8 cellular contexts compared by ENCODE assay signal in genomic region chr15:24955549-24955929, GRCh38. TPM values are rescaled to one million over a fixed set of nuclear protein-coding genes. Genes with fewer than 3 reads are reported as not detected.
A peak's percentile ranks its signal among the peaks of the same experiment; 100 is the strongest.
DNase-seq lines count a peak whose midpoint lies in the region; ATAC-seq and TF ChIP-seq lines count a peak whose summit lies in the region.

No MANE protein-coding gene starts in this region.

- no peaks in the 10 kb centered on the region for H3K27me3 ChIP-seq in CD4-positive, alpha-beta memory T cell (ENCODE audit: insufficient read depth, low read length)
- no peaks in the 10 kb centered on the region for H3K27me3 ChIP-seq in SU-DHL-6 (ENCODE audit: low read length)

- peaks cover 13 to 32% of the 10 kb centered on the region in 2 donors for H3K36me3 Mint-ChIP-seq in CD4-positive, alpha-beta memory T cell
- H3K36me3 Mint-ChIP-seq in brain: peaks cover 38% of the 10 kb centered on the region
- peaks cover 11% of the 10 kb centered on the region for H3K36me3 Mint-ChIP-seq in stimulated activated naive CD8-positive, alpha-beta T cell treated with anti-CD3 and anti-CD28 coated beads, Interleukin-15, Interleukin-2, amounts not matched to agents 100 ng/mL and 50 ng/mL, for 24 hours (ENCODE audit: low read depth)

- H3K4me2 ChIP-seq in SU-DHL-6 (ENCODE audit: low read depth, low read length, poor library complexity, severe bottlenecking): peak overlapping the region; percentile 56

- peak overlapping the region; percentile 92 to 98 (median 96) for H3K4me3 Mint-ChIP-seq in CD4-positive, alpha-beta memory T cell
- H3K4me3 Mint-ChIP-seq in brain: peak overlapping the region; percentile 88 to 96 (median 94)
- peak overlapping the region; percentile 93 for H3K4me3 Mint-ChIP-seq in stimulated activated naive CD8-positive, alpha-beta T cell treated with anti-CD3 and anti-CD28 coated beads, Interleukin-15, Interleukin-2, amounts not matched to agents 100 ng/mL and 50 ng/mL, for 24 hours

- H3K27me3 Mint-ChIP-seq in CD4-positive, alpha-beta memory T cell: peaks cover 0 to 2% of the 10 kb centered on the region in 2 donors
- H3K27me3 Mint-ChIP-seq in brain: peaks cover 11% of the 10 kb centered on the region
- H3K27me3 Mint-ChIP-seq in stimulated activated naive CD8-positive, alpha-beta T cell treated with anti-CD3 and anti-CD28 coated beads, Interleukin-15, Interleukin-2, amounts not matched to agents 100 ng/mL and 50 ng/mL, for 24 hours: no peaks in the 10 kb centered on the region

- H3K27ac ChIP-seq in CD4-positive, alpha-beta memory T cell (ENCODE audit: low read depth, low read length): peak overlapping the region; percentile 87
- H3K27ac ChIP-seq in SU-DHL-6 (ENCODE audit: low read depth, low read length): peak overlapping the region; percentile 75

- TF ChIP-seq CTCF in SU-DHL-6 (IDR thresholded peaks at IDR 0.05; ENCODE audit: insufficient read depth, low read length, poor library complexity, severe bottlenecking) (no peak), brain (conservative IDR thresholded peaks at IDR 0.05) (no peak)

- no peaks in the 10 kb centered on the region for H3F3A ChIP-seq in SU-DHL-6 (ENCODE audit: insufficient read depth)

- peak overlapping the region; percentile 63 for H3K9ac ChIP-seq in SU-DHL-6 (ENCODE audit: low read length)

- H3K9me3 ChIP-seq in CD4-positive, alpha-beta memory T cell (ENCODE audit: control insufficient read depth in 1 of 2, low read length in 2 of 2): no peaks in the 10 kb centered on the region
- no peaks in the 10 kb centered on the region for H3K9me3 ChIP-seq in SU-DHL-6 (ENCODE audit: insufficient read depth, low read length)

- H3K4me1 ChIP-seq in CD4-positive, alpha-beta memory T cell (ENCODE audit: insufficient read depth, low read length): peaks cover 23% of the 10 kb centered on the region

- H3K27ac Mint-ChIP-seq in CD4-positive, alpha-beta memory T cell: peak overlapping the region; percentile 94 to 98 (median 97)
- H3K27ac Mint-ChIP-seq in brain: peak overlapping the region; percentile 98 to 100 (median 99)
- H3K27ac Mint-ChIP-seq in stimulated activated naive CD8-positive, alpha-beta T cell treated with anti-CD3 and anti-CD28 coated beads, Interleukin-15, Interleukin-2, amounts not matched to agents 100 ng/mL and 50 ng/mL, for 24 hours: peak overlapping the region; percentile 95

- intact Hi-C loops in CD4-positive, alpha-beta memory T cell (cut with micrococcal nuclease): loop anchor here (10.0 kb wide), 1 partner anchor 909 kb away; the partner anchor contains the start of gene ATP10A

- DNase-seq in CD4-positive, alpha-beta memory T cell: peak in 2 of 5 donors; percentile 36 to 38
- peak; percentile 46 for DNase-seq in left lobe of liver (ENCODE audit: low spot score)
- no peak for DNase-seq in central memory CD4-positive, alpha-beta T cell
- no peak for DNase-seq in NCI-H524 (lab: John Stamatoyannopoulos, UW)
- no peak for DNase-seq in SW480 (ENCODE audit: low spot score)

- H3K9me2 ChIP-seq in SU-DHL-6 (replicated peaks; ENCODE audit: insufficient read depth, low read length): no peaks in the 10 kb centered on the region

- ATAC-seq in left lobe of liver: peak; percentile 31

- peaks cover 0 to 28% (median 11%) of the 10 kb centered on the region in 8 donors for H3K9me3 Mint-ChIP-seq in CD4-positive, alpha-beta memory T cell
- H3K9me3 Mint-ChIP-seq in brain: peaks cover 6 to 50% (median 18%) of the 10 kb centered on the region in 5 experiments
- peaks cover 5% of the 10 kb centered on the region for H3K9me3 Mint-ChIP-seq in stimulated activated naive CD8-positive, alpha-beta T cell treated with anti-CD3 and anti-CD28 coated beads, Interleukin-15, Interleukin-2, amounts not matched to agents 100 ng/mL and 50 ng/mL, for 24 hours

- no peaks in the 10 kb centered on the region for H3K36me3 ChIP-seq in CD4-positive, alpha-beta memory T cell (ENCODE audit: insufficient read depth, low read length)
- peaks cover 3% of the 10 kb centered on the region; the same call in 1 of the 2 replicates for H3K36me3 ChIP-seq in SU-DHL-6 (ENCODE audit: low read length)

- peaks cover 5 to 37% (median 20%) of the 10 kb centered on the region in 4 donors for H3K4me1 Mint-ChIP-seq in CD4-positive, alpha-beta memory T cell
- H3K4me1 Mint-ChIP-seq in brain: peaks cover 40% of the 10 kb centered on the region
- peaks cover 20% of the 10 kb centered on the region for H3K4me1 Mint-ChIP-seq in stimulated activated naive CD8-positive, alpha-beta T cell treated with anti-CD3 and anti-CD28 coated beads, Interleukin-15, Interleukin-2, amounts not matched to agents 100 ng/mL and 50 ng/mL, for 24 hours (ENCODE audit: low read depth)

- POLR2A ChIA-PET in CD4-positive, alpha-beta memory T cell (lab: Charles Lee; ENCODE audit: partially characterized antibody): interaction anchor here (1.0 to 1.4 kb wide), 3 partner anchors 27 to 483 kb away, joined by 3 to 8 read pairs (median 3); partner anchors contain the start of gene UBE3A

- peak overlapping the region; percentile 85 for H2AFZ ChIP-seq in SU-DHL-6 (ENCODE audit: low read depth, low read length, severe bottlenecking)

- H3K79me2 ChIP-seq in SU-DHL-6 (ENCODE audit: insufficient read depth, low read length): peaks cover 54% of the 10 kb centered on the region

- H4K20me1 ChIP-seq in SU-DHL-6 (ENCODE audit: low read depth, low read length): no peaks in the 10 kb centered on the region

- H3K4me3 ChIP-seq in CD4-positive, alpha-beta memory T cell (ENCODE audit: low read length in 2 of 2): peak overlapping the region; percentile 73 to 77
- H3K4me3 ChIP-seq in SU-DHL-6 (ENCODE audit: insufficient read depth, low read length, poor library complexity, severe bottlenecking): peak overlapping the region; percentile 69

- CTCF ChIA-PET in CD4-positive, alpha-beta memory T cell (lab: Charles Lee; ENCODE audit: partially characterized antibody): no interaction called here

RNA-seq across cellular contexts. Expression of gene SNRPN, which starts 0.8 kb away (rescaled TPM):
- total RNA-seq in CD4-positive, alpha-beta memory T cell: 100 to 1,000 TPM; 157 to 158 TPM
- 100 to 1,000 TPM; 326 to 537 TPM for polyA plus RNA-seq in CD4-positive, alpha-beta memory T cell
- polyA plus RNA-seq in brain (ENCODE audit: insufficient read depth, low read depth, low replicate concordance): 472 TPM
- total RNA-seq in left lobe of liver: 29.7 TPM

RNA-seq across cellular contexts. Expression of gene SNURF, which starts 0.8 kb away (rescaled TPM):
- total RNA-seq in CD4-positive, alpha-beta memory T cell: 10 to 100 TPM; 32.9 to 43.0 TPM
- 10 to 100 TPM; 31.4 to 44.4 TPM for polyA plus RNA-seq in CD4-positive, alpha-beta memory T cell
- polyA plus RNA-seq in brain (ENCODE audit: insufficient read depth, low read depth, low replicate concordance): 5.7 TPM
- 0.83 TPM for total RNA-seq in left lobe of liver

Comparison
In these comparisons a context has a peak if more than half of its experiments do, and no peak if none do; other contexts are left out.
1. RNA of gene SNURF, which starts 0.8 kb away (total RNA-seq): 32.9 to 43.0 TPM in CD4-positive, alpha-beta memory T cell; 0.83 TPM in left lobe of liver (single experiment); every median in the first group is over 10 times any median in the second.
2. Peak in every context shown above with its lines, with median percentiles within 50 percentile points of each other: H3K27ac Mint-ChIP-seq and H3K4me3 Mint-ChIP-seq.